ENCODE assay signal across 8 cellular contexts in the genomic region with DNA sequence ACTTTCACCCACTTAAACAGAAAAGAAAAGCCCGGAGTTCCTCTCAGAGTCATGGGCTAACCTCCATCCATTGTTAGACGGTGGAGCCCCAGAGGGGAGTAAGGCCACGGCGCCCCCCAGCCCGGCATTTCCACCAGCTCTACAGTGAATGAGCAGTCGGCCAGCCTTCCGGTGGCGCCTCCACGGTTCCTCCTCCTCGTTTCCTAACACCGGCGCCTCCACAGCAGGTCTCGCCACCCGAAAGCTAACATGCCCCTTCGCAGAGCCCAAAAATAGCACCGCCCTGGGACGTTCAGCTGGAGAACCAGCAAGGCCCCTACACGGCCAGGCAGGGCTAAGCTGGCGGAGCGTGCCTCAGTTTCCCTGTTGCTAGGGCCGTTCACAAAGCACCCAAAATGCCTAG. TPM values are rescaled to one million over a fixed set of nuclear protein-coding genes. Genes with fewer than 3 reads are reported as not detected.
A peak's percentile ranks its signal among the peaks of the same experiment; 100 is the strongest.
DNase-seq lines count a peak whose midpoint lies in the region; ATAC-seq, FAIRE-seq and TF ChIP-seq lines count a peak whose summit lies in the region.

No MANE protein-coding gene starts in this region.

- H3F3A ChIP-seq in SU-DHL-6 (ENCODE audit: insufficient read depth): peaks cover 9% of the 10 kb centered on the region

- no peak; the same call in 2 of the 3 replicates for TF ChIP-seq CTCF in A549 (IDR thresholded peaks at IDR 0.05)
- no peak for TF ChIP-seq CTCF in SU-DHL-6 (IDR thresholded peaks at IDR 0.05; ENCODE audit: insufficient read depth, low read length, poor library complexity, severe bottlenecking)
- TF ChIP-seq CTCF in right atrium auricular region (IDR thresholded peaks at IDR 0.05): no peak

- no peak for FAIRE-seq in A549 (lab: Jason Lieb, UNC)

- H3K27me3 ChIP-seq in SU-DHL-6 (ENCODE audit: low read length) (no peaks in the 10 kb centered on the region), right atrium auricular region (no peaks in the 10 kb centered on the region)

- H3K9ac ChIP-seq in SU-DHL-6 (ENCODE audit: low read length): peak overlapping the region; percentile 93

- no peaks in the 10 kb centered on the region for H4K20me1 ChIP-seq in SU-DHL-6 (ENCODE audit: low read depth, low read length)

- ATAC-seq in A549 (peak; percentile 45 to 55; a peak in 5 of 6 replicates), GM19455 (IDR thresholded peaks at IDR 0.05; ENCODE audit: unreplicated experiment) (peak; percentile 12), GM21526 (IDR thresholded peaks at IDR 0.05; ENCODE audit: low FRiP score, unreplicated experiment) (no peak), HG03280 (IDR thresholded peaks at IDR 0.05; ENCODE audit: unreplicated experiment) (no peak)

- peak overlapping the region; percentile 89 for H2AFZ ChIP-seq in SU-DHL-6 (ENCODE audit: low read depth, low read length, severe bottlenecking)

- peaks cover 23% of the 10 kb centered on the region for H3K4me1 ChIP-seq in A549
- peaks cover 0 to 42% of the 10 kb centered on the region in 2 donors for H3K4me1 ChIP-seq in right atrium auricular region

- TF ChIP-seq RAD21 in A549 (conservative IDR thresholded peaks at IDR 0.05 in 1 of 2, IDR thresholded peaks at IDR 0.05 in 1 of 2): no peak; a peak in 1 of 5 replicates

- CTCF ChIA-PET in A549 (lab: Yijun Ruan, JAX): interaction anchor here (0.7 to 1.6 kb wide), 11 partner anchors 10 to 94 kb away, joined by 3 to 7 read pairs (median 3); no protein-coding TSS in a partner anchor

- H3K4me2 ChIP-seq in A549 (peak overlapping the region; percentile 88), SU-DHL-6 (ENCODE audit: low read depth, low read length, poor library complexity, severe bottlenecking) (peak overlapping the region; percentile 52)

- H3K9me3 ChIP-seq in A549 (peaks cover 10% of the 10 kb centered on the region), SU-DHL-6 (ENCODE audit: insufficient read depth, low read length) (no peaks in the 10 kb centered on the region), right atrium auricular region (no peaks in the 10 kb centered on the region)

- no peak for TF ChIP-seq EP300 in A549 (IDR thresholded peaks at IDR 0.05)

- TF ChIP-seq POLR2A in A549 (IDR thresholded peaks at IDR 0.05; ENCODE audit: low read length): no peak

- H3K36me3 ChIP-seq in SU-DHL-6 (ENCODE audit: low read length) (no peaks in the 10 kb centered on the region), right atrium auricular region (no peaks in the 10 kb centered on the region)

- no peaks in the 10 kb centered on the region for H3K9me2 ChIP-seq in SU-DHL-6 (replicated peaks; ENCODE audit: insufficient read depth, low read length)

- DNase-seq in A549 (ENCODE audit: low read depth in 1 of 2, low spot score in 1 of 2) (peak in 1 of 2 experiments; percentile 41), amniotic stem cell (lab: John Stamatoyannopoulos, UW) (peak; percentile 11), right atrium auricular region (ENCODE audit: low spot score) (peak; percentile 68), putamen (ENCODE audit: low spot score) (peak; percentile 16)

- H3K27ac ChIP-seq in A549 (peak overlapping the region; percentile 86 to 92), SU-DHL-6 (ENCODE audit: low read depth, low read length) (peak overlapping the region; percentile 55; the same call in 1 of the 2 replicates), right atrium auricular region (peak overlapping the region; percentile 91 to 92)

- H3K4me3 ChIP-seq in A549 (peak overlapping the region; percentile 73), SU-DHL-6 (ENCODE audit: insufficient read depth, low read length, poor library complexity, severe bottlenecking) (peak overlapping the region; percentile 97), right atrium auricular region (peak overlapping the region; percentile 92 to 98)

- POLR2A ChIA-PET in A549 (lab: Yijun Ruan, JAX): interaction anchor here (1.3 to 2.4 kb wide), 4 partner anchors 12 to 182 kb away, joined by 4 to 23 read pairs (median 6); no protein-coding TSS in a partner anchor

- WGBS in A549 (ENCODE audit: missing lambda C conversion rate): 2% methylated on average over 20 of the region's 21 CpGs

- H3K79me2 ChIP-seq in SU-DHL-6 (ENCODE audit: insufficient read depth, low read length): peaks cover 6% of the 10 kb centered on the region; the same call in 1 of the 2 replicates

TF ChIP-seq in A549, 52 proteins besides CTCF, POLR2A, EP300 and RAD21:
- TF ChIP-seq CEBPB (IDR thresholded peaks at IDR 0.05) (no peak), SMC3 (IDR thresholded peaks at IDR 0.05) (0 out of 3 replicates have a peak, but pooled peaks have one; percentile 9)
- TF ChIP-seq, protein P1, sequence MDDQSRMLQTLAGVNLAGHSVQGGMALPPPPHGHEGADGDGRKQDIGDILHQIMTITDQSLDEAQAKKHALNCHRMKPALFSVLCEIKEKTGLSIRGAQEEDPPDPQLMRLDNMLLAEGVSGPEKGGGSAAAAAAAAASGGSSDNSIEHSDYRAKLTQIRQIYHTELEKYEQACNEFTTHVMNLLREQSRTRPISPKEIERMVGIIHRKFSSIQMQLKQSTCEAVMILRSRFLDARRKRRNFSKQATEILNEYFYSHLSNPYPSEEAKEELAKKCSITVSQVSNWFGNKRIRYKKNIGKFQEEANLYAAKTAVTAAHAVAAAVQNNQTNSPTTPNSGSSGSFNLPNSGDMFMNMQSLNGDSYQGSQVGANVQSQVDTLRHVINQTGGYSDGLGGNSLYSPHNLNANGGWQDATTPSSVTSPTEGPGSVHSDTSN (IDR thresholded peaks at IDR 0.05): no peak
- TF ChIP-seq, protein P2, sequence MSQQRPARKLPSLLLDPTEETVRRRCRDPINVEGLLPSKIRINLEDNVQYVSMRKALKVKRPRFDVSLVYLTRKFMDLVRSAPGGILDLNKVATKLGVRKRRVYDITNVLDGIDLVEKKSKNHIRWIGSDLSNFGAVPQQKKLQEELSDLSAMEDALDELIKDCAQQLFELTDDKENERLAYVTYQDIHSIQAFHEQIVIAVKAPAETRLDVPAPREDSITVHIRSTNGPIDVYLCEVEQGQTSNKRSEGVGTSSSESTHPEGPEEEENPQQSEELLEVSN (IDR thresholded peaks at IDR 0.05; ENCODE audit: borderline replicate concordance, low read depth): 0 out of 2 replicates have a peak, but pooled peaks have one; percentile 5

RNA-seq across cellular contexts. Expression of a gene that starts 0.9 kb away (rescaled TPM):
- polyA plus RNA-seq in A549 (2011; rRNA removed): 50.9 and 54.7 TPM in 2 replicates
- polyA plus RNA-seq in A549 (2012; cell fraction: cytosol; rRNA removed): 15.3 and 22.2 TPM in 2 replicates
- polyA plus RNA-seq in A549 (2012; cell fraction: nucleus; rRNA removed): 8.6 and 12.5 TPM in 2 replicates
- polyA plus RNA-seq in A549 (2017; fragmentation: RNase III; extraction: RNeasy Plus Mini Kit Qiagen cat#74134 plus additional on column Dnase treatment): 16.9 to 25.9 TPM (median 22.5 TPM) in 3 replicates
- 24.2 and 38.4 TPM in 2 replicates for polyA minus RNA-seq in A549 (2011; rRNA and poly(A)+ RNA removed)
- 10 to 100 TPM; 12.5 to 17.5 TPM for total RNA-seq in right atrium auricular region

Comparison
In these comparisons a context has a peak if more than half of its experiments do, and no peak if none do; other contexts are left out.
1. ATAC-seq: peak in A549 (2 of 2) and GM19455 (single experiment); none in GM21526 (single experiment) and HG03280 (single experiment).
2. Peak in every context shown above with its lines, with median percentiles within 50 percentile points of each other: H3K27ac ChIP-seq and H3K4me3 ChIP-seq.